13 cellular contexts compared by ENCODE assay signal in genomic region chr13:30806784-30807183, GRCh38.
A peak's percentile ranks its signal among the peaks of the same experiment; 100 is the strongest.
DNase-seq lines count a peak whose midpoint lies in the region; ATAC-seq and TF ChIP-seq lines count a peak whose summit lies in the region.
"Had no signal": no experiment of that assay in that cellular context is flagged by ENCODE, and none has a peak within 500 bp of the region (broad histone marks: within the 10 kb centered on the region; RNA-seq: fewer than 3 reads in every experiment).

No MANE protein-coding gene starts in this region.

- peak; percentile 1 for DNase-seq in SKM-1 treated with dmso at 0.1 percent for 144 hours (lab: John Stamatoyannopoulos, UW; ENCODE audit: unreplicated experiment)
- no peak for DNase-seq in SKM-1 (lab: John Stamatoyannopoulos, UW; ENCODE audit: unreplicated experiment)
- no peak for DNase-seq in RWPE2 (ENCODE audit: low spot score)
- DNase-seq in fibroblast of pulmonary artery (ENCODE audit: low read depth) = peak; percentile 82
- no peak for DNase-seq in tibial artery
- no peak for DNase-seq in NCI-H69 (lab: John Stamatoyannopoulos, UW)
- DNase-seq in NCI-H2171 treated with DMSO at 0.1 percent for 48 hours (lab: John Stamatoyannopoulos, UW) = no peak
- no peak for DNase-seq in activated T-cell treated with anti-CD3 and anti-CD28 coated beads, Interleukin-2, amount 50 U/mL, for 1 hour
- DNase-seq: 8988T, naive B cell, NCI-H524 treated with DMSO at 0.1 percent for 48 hours, T-helper 9 cell had no signal

- H3K27me3 ChIP-seq in RWPE2 (ENCODE audit: insufficient read depth, poor library complexity, severe bottlenecking) (no peaks in the 10 kb centered on the region), tibial artery (no peaks in the 10 kb centered on the region)

- ATAC-seq in RWPE2 (ENCODE audit: low read depth) = peak; percentile 52; the same call in 1 of the 3 replicates
- ATAC-seq: GM23338 had no signal

- peaks cover 11% of the 10 kb centered on the region for H3K4me1 ChIP-seq in RWPE2 (ENCODE audit: insufficient read depth, poor library complexity, severe bottlenecking)
- peaks cover 0 to 34% (median 15%) of the 10 kb centered on the region in 4 donors for H3K4me1 ChIP-seq in tibial artery

- intact Hi-C loops in tibial artery (cut with DNase I; ENCODE audit: low total_unique reads) = loop anchor here (5.0 to 10.0 kb wide), 3 partner anchors 36 to 238 kb away; partner anchors contain the start of gene MEDAG

- no peak overlapping the region for H3K4me3 ChIP-seq in RWPE2 (ENCODE audit: severe bottlenecking)
- H3K4me3 ChIP-seq in fibroblast of pulmonary artery (replicated peaks; ENCODE audit: low read depth, low read length) = no peak overlapping the region
- H3K4me3 ChIP-seq in tibial artery = no peak overlapping the region
- H3K4me3 ChIP-seq: GM23338 had no signal

- TF ChIP-seq CTCF in RWPE2 (IDR thresholded peaks at IDR 0.05; ENCODE audit: poor library complexity, severe bottlenecking) = no peak
- TF ChIP-seq CTCF in fibroblast of pulmonary artery (IDR thresholded peaks at IDR 0.05; ENCODE audit: low read length, missing control alignments) = no peak
- no peak for TF ChIP-seq CTCF in tibial artery (IDR thresholded peaks at IDR 0.05)

- no peaks in the 10 kb centered on the region for H3K36me3 ChIP-seq in RWPE2 (ENCODE audit: low read depth)
- no peaks in the 10 kb centered on the region for H3K36me3 ChIP-seq in tibial artery

- H3K9me3 ChIP-seq in RWPE2 (ENCODE audit: severe bottlenecking) (no peaks in the 10 kb centered on the region), tibial artery (no peaks in the 10 kb centered on the region)

- peak overlapping the region; percentile 54 for H3K27ac ChIP-seq in RWPE2 (ENCODE audit: poor library complexity, severe bottlenecking)
- peak overlapping the region; percentile 8 to 19 for H3K27ac ChIP-seq in tibial artery

Comparison
In these comparisons a context has a peak if more than half of its experiments do, and no peak if none do; other contexts are left out.
1. DNase-seq: peak in SKM-1 treated with dmso at 0.1 percent for 144 hours (single experiment) and fibroblast of pulmonary artery (single experiment); none in SKM-1 (single experiment), RWPE2 (single experiment), tibial artery (0 of 2), NCI-H69 (single experiment), NCI-H2171 treated with DMSO at 0.1 percent for 48 hours (single experiment) and activated T-cell treated with anti-CD3 and anti-CD28 coated beads, Interleukin-2, amount 50 U/mL, for 1 hour (single experiment).